Comparison of ENCODE assay signal across 17 cellular contexts in genomic region chr12:88509851-88510250, GRCh38.
DNase-seq lines count a peak whose midpoint lies in the region; ATAC-seq and TF ChIP-seq lines count a peak whose summit lies in the region.
"Had no signal": no experiment of that assay in that cellular context is flagged by ENCODE, and none has a peak within 500 bp of the region (broad histone marks: within the 10 kb centered on the region; RNA-seq: fewer than 3 reads in every experiment).

No MANE protein-coding gene starts in this region.

- peak overlapping the region in 1 of 2 experiments; percentile 78; a peak in 2 of 4 replicates for H3K27ac ChIP-seq in SK-N-SH (ENCODE audit: low read depth in 2 of 2, low read length in 1 of 2)
- peak overlapping the region; percentile 69 for H3K27ac ChIP-seq in GM23248
- H3K27ac ChIP-seq in CD8-positive, alpha-beta T cell (ENCODE audit: low read depth, low read length) = no peak overlapping the region
- H3K27ac ChIP-seq: 22Rv1, C4-2B had no signal

- H3K9ac ChIP-seq in SK-N-SH (no peak overlapping the region), GM23248 (no peak overlapping the region)

- no peaks in the 10 kb centered on the region for H3K4me1 Mint-ChIP-seq in CD8-positive, alpha-beta T cell (ENCODE audit: low read depth)
- H3K4me1 Mint-ChIP-seq: CD8-positive, alpha-beta memory T cell; GM23338; IgD-negative memory B cell had no signal

- peaks cover 0 to 39% of the 10 kb centered on the region in 2 experiments; a peak in 2 of 4 replicates for H3K4me1 ChIP-seq in SK-N-SH (ENCODE audit: control insufficient read depth in 1 of 2, insufficient read depth in 2 of 2, low read depth in 1 of 2, low read length in 1 of 2)
- peaks cover 48% of the 10 kb centered on the region for H3K4me1 ChIP-seq in GM23248 (ENCODE audit: insufficient read depth)
- no peaks in the 10 kb centered on the region for H3K4me1 ChIP-seq in CD8-positive, alpha-beta T cell (ENCODE audit: insufficient read depth, low read length)
- H3K4me1 ChIP-seq: BE2C had no signal

- H3K36me3 Mint-ChIP-seq in CD8-positive, alpha-beta T cell = no peaks in the 10 kb centered on the region
- H3K36me3 Mint-ChIP-seq: CD8-positive, alpha-beta memory T cell; IgD-negative memory B cell had no signal

- TF ChIP-seq EP300 in SK-N-SH (IDR thresholded peaks at IDR 0.05; ENCODE audit: borderline replicate concordance in 1 of 2, low read depth in 1 of 2, low read length in 1 of 2) = no peak

- H3K79me2 ChIP-seq in SK-N-SH (ENCODE audit: insufficient read depth) (peaks cover 73% of the 10 kb centered on the region), GM23248 (ENCODE audit: insufficient read depth) (peaks cover 72% of the 10 kb centered on the region)

- CTCF ChIA-PET in SK-N-SH (lab: Yijun Ruan, JAX) = no interaction called here
- CTCF ChIA-PET in CD8-positive, alpha-beta T cell (lab: Charles Lee) = no interaction called here

- no peak overlapping the region for H3K27ac Mint-ChIP-seq in CD8-positive, alpha-beta T cell
- H3K27ac Mint-ChIP-seq: CD8-positive, alpha-beta memory T cell; GM23338; IgD-negative memory B cell had no signal

- POLR2A ChIA-PET in SK-N-SH (lab: Yijun Ruan, JAX) = no interaction called here
- POLR2A ChIA-PET in CD8-positive, alpha-beta T cell (lab: Charles Lee) = no interaction called here

- H3K27me3 ChIP-seq in SK-N-SH (ENCODE audit: insufficient read depth) (no peaks in the 10 kb centered on the region), GM23248 (replicated peaks; ENCODE audit: insufficient read depth) (no peaks in the 10 kb centered on the region)
- no peaks in the 10 kb centered on the region for H3K27me3 ChIP-seq in CD8-positive, alpha-beta T cell (ENCODE audit: insufficient read depth, low read length)
- H3K27me3 ChIP-seq: BE2C had no signal

- in situ Hi-C loops in GM23248 (cut with MboI) = no loop called here

- H3K9me2 ChIP-seq in SK-N-SH (no peaks in the 10 kb centered on the region), GM23248 (ENCODE audit: insufficient read depth) (no peaks in the 10 kb centered on the region)

- TF ChIP-seq CTCF in SK-N-SH (IDR thresholded peaks at IDR 0.05) = no peak
- TF ChIP-seq CTCF in fibroblast of mammary gland (conservative IDR thresholded peaks at IDR 0.05; ENCODE audit: control insufficient read depth, insufficient read depth, low read depth, low read length) = no peak
- TF ChIP-seq CTCF in CD8-positive, alpha-beta T cell (IDR thresholded peaks at IDR 0.05) = no peak

- H3K4me3 Mint-ChIP-seq in CD8-positive, alpha-beta T cell = no peak overlapping the region
- H3K4me3 Mint-ChIP-seq: CD8-positive, alpha-beta memory T cell; GM23338; IgD-negative memory B cell had no signal

- H3K4me2 ChIP-seq in SK-N-SH = peak overlapping the region; percentile 47; the same call in 1 of the 2 replicates
- H3K4me2 ChIP-seq in GM23248 (ENCODE audit: unreplicated experiment) = peak overlapping the region; percentile 27
- H3K4me2 ChIP-seq: GM23338 had no signal

- H3F3A ChIP-seq in SK-N-SH (replicated peaks; ENCODE audit: insufficient read depth) (peaks cover 69% of the 10 kb centered on the region), GM23248 (ENCODE audit: insufficient read depth) (peaks cover 83% of the 10 kb centered on the region)

- no peak for TF ChIP-seq RAD21 in SK-N-SH (IDR thresholded peaks at IDR 0.05; ENCODE audit: low read length)

- no peaks in the 10 kb centered on the region for H4K20me1 ChIP-seq in SK-N-SH (ENCODE audit: insufficient read depth)
- no peaks in the 10 kb centered on the region for H4K20me1 ChIP-seq in GM23248 (ENCODE audit: insufficient read depth)

- intact Hi-C loops in CD8-positive, alpha-beta T cell (cut with DNase I, micrococcal nuclease) = no loop called here

- H3K36me3 ChIP-seq in SK-N-SH (replicated peaks in 1 of 2; ENCODE audit: control insufficient read depth in 1 of 2, insufficient read depth in 2 of 2, low read length in 1 of 2) (peaks cover 13 to 84% of the 10 kb centered on the region in 2 experiments), GM23248 (ENCODE audit: low read depth) (peaks cover 39% of the 10 kb centered on the region)
- no peaks in the 10 kb centered on the region for H3K36me3 ChIP-seq in CD8-positive, alpha-beta T cell (ENCODE audit: insufficient read depth, low read length)
- H3K36me3 ChIP-seq: BE2C had no signal

- H3K4me3 ChIP-seq in SK-N-SH (ENCODE audit: low read depth in 2 of 2, low read length in 1 of 2) (no peak overlapping the region), GM23248 (no peak overlapping the region), fibroblast of mammary gland (ENCODE audit: control insufficient read depth, low read depth, low read length) (no peak overlapping the region)
- no peak overlapping the region for H3K4me3 ChIP-seq in CD8-positive, alpha-beta T cell (ENCODE audit: low read depth, low read length)
- H3K4me3 ChIP-seq: GM23338 had no signal

- no peak overlapping the region for H2AFZ ChIP-seq in SK-N-SH (ENCODE audit: low read depth)
- H2AFZ ChIP-seq in GM23248 = no peak overlapping the region
- H2AFZ ChIP-seq: GM23338 had no signal

- 63% methylated on average over 2 of the region's 2 CpGs for WGBS in SK-N-SH (ENCODE audit: low lambda C conversion rate)
- 28 to 29% methylated on average over 2 of the region's 2 CpGs for WGBS in GM23248 (ENCODE audit: low coverage in 1 of 2, low lambda C conversion rate in 2 of 2, missing lambda C conversion rate in 2 of 2), 2 experiments

- H3K9me3 Mint-ChIP-seq in CD8-positive, alpha-beta T cell = peaks cover 2% of the 10 kb centered on the region
- H3K9me3 Mint-ChIP-seq: CD8-positive, alpha-beta memory T cell; GM23338 had no signal

- ATAC-seq in SK-N-SH treated with all-trans-retinoic acid at 6 μM for 48 hours (no peak; the same call in 2 of the 3 replicates), GM21717 (IDR thresholded peaks at IDR 0.05; ENCODE audit: unreplicated experiment) (no peak), HG03135 (IDR thresholded peaks at IDR 0.05; ENCODE audit: unreplicated experiment) (no peak)
- no peak for ATAC-seq in CD8-positive, alpha-beta T cell
- ATAC-seq: GM23338 had no signal

- no peak for DNase-seq in SK-N-SH
- peak; percentile 66 for DNase-seq in GM23248
- peak; percentile 47 for DNase-seq in fibroblast of mammary gland (ENCODE audit: low read depth)
- no peak for DNase-seq in CD8-positive, alpha-beta T cell
- DNase-seq: BE2C; Caco-2; CD8-positive, alpha-beta memory T cell; DND-41; H7; KG1 had no signal

- no peaks in the 10 kb centered on the region for H3K9me3 ChIP-seq in SK-N-SH
- no peaks in the 10 kb centered on the region for H3K9me3 ChIP-seq in GM23248 (ENCODE audit: low read depth)
- H3K9me3 ChIP-seq in CD8-positive, alpha-beta T cell (ENCODE audit: low read length) = no peaks in the 10 kb centered on the region
- H3K9me3 ChIP-seq: BE2C, Caco-2 had no signal

- H3K27me3 Mint-ChIP-seq in CD8-positive, alpha-beta T cell (ENCODE audit: low read depth) = no peaks in the 10 kb centered on the region
- H3K27me3 Mint-ChIP-seq: IgD-negative memory B cell had no signal

TF ChIP-seq in SK-N-SH, 30 proteins besides CTCF, POLR2A, EP300 and RAD21:
- TF ChIP-seq TCF12 (IDR thresholded peaks at IDR 0.05) = peak; percentile 25; the same call in 1 of the 2 replicates
- no peak for TF ChIP-seq TAF1 (IDR thresholded peaks at IDR 0.05; ENCODE audit: borderline replicate concordance, low read depth, low read length)

TF ChIP-seq in SK-N-SH treated with all-trans-retinoic acid at 6 μM for 48 hours, 23 proteins besides CTCF, POLR2A, EP300 and RAD21 (continues in another document):
- TF ChIP-seq SNAI2 (CRISPR knock-in tag; IDR thresholded peaks at IDR 0.05) (no peak), TSHZ2 (CRISPR knock-in tag; IDR thresholded peaks at IDR 0.05) (no peak), TCF4 (CRISPR knock-in tag; IDR thresholded peaks at IDR 0.05; ENCODE audit: borderline replicate concordance) (no peak), CSDC2 (CRISPR knock-in tag; IDR thresholded peaks at IDR 0.05) (no peak), ZFP30 (CRISPR knock-in tag; IDR thresholded peaks at IDR 0.05) (no peak), GLIS3 (CRISPR knock-in tag; IDR thresholded peaks at IDR 0.05) (no peak), RARB (CRISPR knock-in tag; IDR thresholded peaks at IDR 0.05) (no peak)
- TF ChIP-seq, protein P1, sequence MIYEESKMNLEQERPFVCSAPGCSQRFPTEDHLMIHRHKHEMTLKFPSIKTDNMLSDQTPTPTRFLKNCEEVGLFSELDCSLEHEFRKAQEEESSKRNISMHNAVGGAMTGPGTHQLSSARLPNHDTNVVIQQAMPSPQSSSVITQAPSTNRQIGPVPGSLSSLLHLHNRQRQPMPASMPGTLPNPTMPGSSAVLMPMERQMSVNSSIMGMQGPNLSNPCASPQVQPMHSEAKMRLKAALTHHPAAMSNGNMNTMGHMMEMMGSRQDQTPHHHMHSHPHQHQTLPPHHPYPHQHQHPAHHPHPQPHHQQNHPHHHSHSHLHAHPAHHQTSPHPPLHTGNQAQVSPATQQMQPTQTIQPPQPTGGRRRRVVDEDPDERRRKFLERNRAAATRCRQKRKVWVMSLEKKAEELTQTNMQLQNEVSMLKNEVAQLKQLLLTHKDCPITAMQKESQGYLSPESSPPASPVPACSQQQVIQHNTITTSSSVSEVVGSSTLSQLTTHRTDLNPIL (CRISPR knock-in tag; IDR thresholded peaks at IDR 0.05; ENCODE audit: low read depth) = no peak

Comparison
In these comparisons a context has a peak if more than half of its experiments do, and no peak if none do; other contexts are left out.
1. DNase-seq: peak in GM23248 (single experiment) and fibroblast of mammary gland (single experiment); none in SK-N-SH (single experiment) and CD8-positive, alpha-beta T cell (0 of 7).